Comparison of ENCODE assay signal across 8 cellular contexts in the genomic region with DNA sequence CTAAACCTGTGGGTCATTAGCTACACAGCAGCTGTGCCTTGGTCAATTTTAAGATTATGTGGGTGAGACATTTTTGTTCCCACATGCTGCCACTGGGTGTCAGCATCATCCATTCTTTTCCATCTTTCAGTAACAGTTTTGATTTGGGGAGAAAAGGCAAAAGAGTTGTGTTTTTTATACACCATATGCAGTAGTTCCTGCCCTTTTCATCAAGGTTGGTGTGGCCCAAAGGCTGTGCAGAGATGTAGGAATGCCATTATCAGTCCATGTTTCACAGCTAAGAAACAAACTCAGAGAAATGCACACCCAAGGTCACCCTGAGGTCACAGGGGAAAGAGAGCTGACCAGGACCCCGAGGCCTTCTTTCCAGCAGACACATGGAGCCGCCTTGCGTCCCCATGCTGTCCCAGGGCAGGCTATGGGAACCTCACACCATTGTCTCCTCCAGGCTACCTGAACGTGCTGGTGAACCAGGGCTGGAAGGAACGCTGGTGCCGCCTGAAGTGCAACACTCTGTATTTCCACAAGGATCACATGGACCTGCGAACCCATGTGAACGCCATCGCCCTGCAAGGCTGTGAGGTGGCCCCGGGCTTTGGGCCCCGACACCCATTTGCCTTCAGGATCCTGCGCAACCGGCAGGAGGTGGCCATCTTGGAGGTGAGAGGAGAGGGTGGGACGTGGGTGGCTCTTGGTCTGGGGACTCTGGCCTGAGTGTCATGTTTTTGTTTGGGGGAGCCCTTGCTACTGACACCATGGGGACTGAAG. TPM values are rescaled to one million over a fixed set of nuclear protein-coding genes. Genes with fewer than 3 reads are reported as not detected.
A peak's percentile ranks its signal among the peaks of the same experiment; 100 is the strongest.
DNase-seq lines count a peak whose midpoint lies in the region; ATAC-seq, FAIRE-seq and TF ChIP-seq lines count a peak whose summit lies in the region.

No MANE protein-coding gene starts in this region.

- TF ChIP-seq CTCF in fibroblast of lung (conservative IDR thresholded peaks at IDR 0.05 in 1 of 2, IDR thresholded peaks at IDR 0.05 in 1 of 2; ENCODE audit: low read depth in 1 of 2, low read length in 2 of 2) = peak; percentile 59 to 70
- TF ChIP-seq CTCF in psoas muscle (IDR thresholded peaks at IDR 0.05) = peak; percentile 55

- intact Hi-C loops in psoas muscle (cut with DNase I) = loop anchor here in 1 of 2 donors (5.0 kb wide), 1 partner anchor 115 kb away; no protein-coding TSS in a partner anchor

- H2AFZ ChIP-seq in fibroblast of lung (ENCODE audit: low read length) = no peak overlapping the region

- H3K36me3 ChIP-seq in fibroblast of lung (ENCODE audit: control insufficient read depth, insufficient read depth, low read length) (no peaks in the 10 kb centered on the region), psoas muscle (ENCODE audit: insufficient read depth in 1 of 2, low read depth in 1 of 2) (peaks cover 0 to 46% of the 10 kb centered on the region in 2 donors), MG63 (no peaks in the 10 kb centered on the region; the same call in 1 of the 2 replicates)

- H3K79me2 ChIP-seq in fibroblast of lung (ENCODE audit: control insufficient read depth, insufficient read depth, low read length) = no peaks in the 10 kb centered on the region

- no peak overlapping the region for H3K4me3 ChIP-seq in fibroblast of lung (replicated peaks in 1 of 4; ENCODE audit: control extremely low read depth in 1 of 4, insufficient read depth in 1 of 4, low read depth in 3 of 4, low read length in 4 of 4)
- no peak overlapping the region for H3K4me3 ChIP-seq in psoas muscle
- H3K4me3 ChIP-seq in MG63 = no peak overlapping the region

- DNase-seq in activated gamma-delta T cell treated with Interleukin-2 at 50 U/mL for 16 hours (peak; percentile 28), activated gamma-delta T cell (lab: John Stamatoyannopoulos, UW) (no peak), H54 (ENCODE audit: insufficient read length, low spot score) (peak; percentile 37), NCI-H1694 treated with DMSO at 0.1 percent for 48 hours (lab: John Stamatoyannopoulos, UW) (peak; percentile 50), fibroblast of lung (ENCODE audit: low read depth in 2 of 2) (peak; percentile 29 to 61), psoas muscle (no peak), MG63 (no peak)
- peak; percentile 33 for DNase-seq in activated CD4-positive, alpha-beta T cell treated with anti-CD3 and anti-CD28 coated beads for 48 hours

- WGBS in psoas muscle, 3 donors = 84 to 90% (median 88%) methylated on average over 14 of the region's 14 CpGs

- no peaks in the 10 kb centered on the region for H3K9me3 ChIP-seq in fibroblast of lung (ENCODE audit: control insufficient read depth, insufficient read depth, low read depth, low read length)
- H3K9me3 ChIP-seq in psoas muscle = no peaks in the 10 kb centered on the region
- no peaks in the 10 kb centered on the region for H3K9me3 ChIP-seq in MG63

- H3K27me3 ChIP-seq in fibroblast of lung (ENCODE audit: control insufficient read depth, insufficient read depth, low read length) = no peaks in the 10 kb centered on the region
- no peaks in the 10 kb centered on the region for H3K27me3 ChIP-seq in psoas muscle (ENCODE audit: insufficient read depth in 3 of 3, low read length in 2 of 3)
- H3K27me3 ChIP-seq in MG63 = no peaks in the 10 kb centered on the region

- no peak overlapping the region for H3K4me2 ChIP-seq in fibroblast of lung (ENCODE audit: extremely low read depth, insufficient read depth, low read length)

- no peak overlapping the region for H3K9ac ChIP-seq in fibroblast of lung (ENCODE audit: insufficient read depth, low read length)

- peaks cover 10% of the 10 kb centered on the region for H3K4me1 ChIP-seq in fibroblast of lung (ENCODE audit: control insufficient read depth, extremely low read depth, insufficient read depth, low read length)
- peaks cover 42% of the 10 kb centered on the region for H3K4me1 ChIP-seq in psoas muscle

- FAIRE-seq in H54 (lab: Jason Lieb, UNC) = no peak

- H3K27ac ChIP-seq in fibroblast of lung (ENCODE audit: insufficient read depth, low read length) (no peak overlapping the region), psoas muscle (no peak overlapping the region)

- ATAC-seq in psoas muscle = no peak

- TF ChIP-seq POLR2A in H54 (IDR thresholded peaks at IDR 0.05; ENCODE audit: low read depth, low read length) = no peak

- H4K20me1 ChIP-seq in fibroblast of lung (ENCODE audit: control insufficient read depth, extremely low read depth, insufficient read depth, low read length) = no peaks in the 10 kb centered on the region

RNA-seq across cellular contexts. Expression of gene GRPEL2, which starts 27.8 kb away (rescaled TPM):
- total RNA-seq in fibroblast of lung = 29.6 and 30.8 TPM in 2 replicates
- 14.9 and 15.3 TPM in 2 replicates for polyA plus RNA-seq in fibroblast of lung
- polyA plus RNA-seq in fibroblast of lung (2012) = 7.3 TPM in 2 replicates
- polyA minus RNA-seq in fibroblast of lung (ENCODE audit: low replicate concordance) = 2.5 and 4.6 TPM in 2 replicates
- total RNA-seq in psoas muscle = 10 to 100 TPM in 2 of 4 donors, 1 to 10 TPM in 2; 8.8 to 11.1 (median 9.5) TPM
- polyA plus RNA-seq in psoas muscle = 10 to 100 TPM in 2 of 3 donors, 1 to 10 TPM in 1; 4.7 to 11.6 (median 11.0) TPM
- 30.2 and 49.1 TPM in 2 replicates for total RNA-seq in MG63 (2014; rRNA removed; shearing (Covaris generic); ENCODE audit: low replicate concordance)

RNA-seq across cellular contexts. Expression of gene PCYOX1L, which starts 40.4 kb away (rescaled TPM):
- total RNA-seq in fibroblast of lung (4.9 and 7.6 TPM in 2 replicates), psoas muscle (1 to 10 TPM in 1 of 4 donors, under 1 TPM in 3; 0.65 to 2.7 (median 0.84) TPM)
- polyA plus RNA-seq in fibroblast of lung (9.1 and 11.3 TPM in 2 replicates), psoas muscle (1 to 10 TPM in 1 of 3 donors, under 1 TPM in 2; 0.28 to 1.1 (median 0.70) TPM)
- 7.1 and 9.4 TPM in 2 replicates for polyA plus RNA-seq in fibroblast of lung (2012)
- 12.6 and 15.1 TPM in 2 replicates for polyA minus RNA-seq in fibroblast of lung (ENCODE audit: low replicate concordance)
- 6.4 and 16.6 TPM in 2 replicates for total RNA-seq in MG63 (2014; rRNA removed; shearing (Covaris generic); ENCODE audit: low replicate concordance)

RNA-seq across cellular contexts. Expression of gene AFAP1L1, which starts 45.8 kb away (rescaled TPM):
- 7.1 and 9.5 TPM in 2 replicates for total RNA-seq in fibroblast of lung
- polyA plus RNA-seq in fibroblast of lung = 2.7 and 3.0 TPM in 2 replicates
- polyA plus RNA-seq in fibroblast of lung (2012) = 6.2 and 7.0 TPM in 2 replicates
- 4.4 and 7.7 TPM in 2 replicates for polyA minus RNA-seq in fibroblast of lung (ENCODE audit: low replicate concordance)
- 10 to 100 TPM; 21.0 to 38.6 (median 26.4) TPM for total RNA-seq in psoas muscle
- polyA plus RNA-seq in psoas muscle = 10 to 100 TPM; 10.8 to 39.9 (median 15.0) TPM
- 8.1 and 16.2 TPM in 2 replicates for total RNA-seq in MG63 (2014; rRNA removed; shearing (Covaris generic); ENCODE audit: low replicate concordance)

Comparison
In these comparisons a context has a peak if more than half of its experiments do, and no peak if none do; other contexts are left out.
1. DNase-seq: peak in activated gamma-delta T cell treated with Interleukin-2 at 50 U/mL for 16 hours (single experiment), H54 (single experiment), NCI-H1694 treated with DMSO at 0.1 percent for 48 hours (single experiment), activated CD4-positive, alpha-beta T cell treated with anti-CD3 and anti-CD28 coated beads for 48 hours (single experiment) and fibroblast of lung (2 of 2); none in activated gamma-delta T cell (single experiment), psoas muscle (0 of 2) and MG63 (single experiment).